Comparison of ENCODE assay signal across 16 cellular contexts in genomic region chr1:200075522-200075921, GRCh38. TPM values are rescaled to one million over a fixed set of nuclear protein-coding genes. Genes with fewer than 3 reads are reported as not detected.
A peak's percentile ranks its signal among the peaks of the same experiment; 100 is the strongest.
DNase-seq lines count a peak whose midpoint lies in the region; ATAC-seq and TF ChIP-seq lines count a peak whose summit lies in the region.
"Had no signal": no experiment of that assay in that cellular context is flagged by ENCODE, and none has a peak within 500 bp of the region (broad histone marks: within the 10 kb centered on the region; RNA-seq: fewer than 3 reads in every experiment).

No MANE protein-coding gene starts in this region.

- H2AFZ ChIP-seq in SK-N-SH (ENCODE audit: low read depth) (no peak overlapping the region), SU-DHL-6 (ENCODE audit: low read depth, low read length, severe bottlenecking) (no peak overlapping the region)

- H3K36me3 ChIP-seq in SK-N-SH (replicated peaks in 1 of 2; ENCODE audit: control insufficient read depth in 1 of 2, insufficient read depth in 2 of 2, low read length in 1 of 2) (no peaks in the 10 kb centered on the region), SU-DHL-6 (ENCODE audit: low read length) (no peaks in the 10 kb centered on the region), uterus (no peaks in the 10 kb centered on the region)
- H3K36me3 ChIP-seq: suprapubic skin had no signal

- CTCF ChIA-PET in SK-N-SH (lab: Yijun Ruan, JAX): no interaction called here

- H3K4me1 ChIP-seq in SK-N-SH (ENCODE audit: control insufficient read depth in 1 of 2, insufficient read depth in 2 of 2, low read depth in 1 of 2, low read length in 1 of 2) (no peaks in the 10 kb centered on the region), uterus (no peaks in the 10 kb centered on the region)
- H3K4me1 ChIP-seq: suprapubic skin had no signal

- intact Hi-C loops in left ventricle myocardium superior (cut with micrococcal nuclease) (no loop called here), uterus (cut with DNase I; ENCODE audit: low total_unique reads) (no loop called here)

- H3K4me3 ChIP-seq in SK-N-SH (ENCODE audit: low read depth in 2 of 2, low read length in 1 of 2) (no peak overlapping the region), SU-DHL-6 (ENCODE audit: insufficient read depth, low read length, poor library complexity, severe bottlenecking) (no peak overlapping the region), uterus (no peak overlapping the region)
- H3K4me3 ChIP-seq: suprapubic skin had no signal

- H3K27ac Mint-ChIP-seq in activated naive CD4-positive, alpha-beta T cell treated with anti-CD3 and anti-CD28 coated beads, Interleukin-2, amount 50 U/mL, for 72 hours: no peak overlapping the region
- H3K27ac Mint-ChIP-seq: memory B cell had no signal

- no peak for TF ChIP-seq CTCF in SK-N-SH (IDR thresholded peaks at IDR 0.05)
- TF ChIP-seq CTCF in SU-DHL-6 (IDR thresholded peaks at IDR 0.05; ENCODE audit: insufficient read depth, low read length, poor library complexity, severe bottlenecking): no peak
- no peak for TF ChIP-seq CTCF in uterus (IDR thresholded peaks at IDR 0.05)

- ATAC-seq in SK-N-SH treated with all-trans-retinoic acid at 6 μM for 48 hours (peak; percentile 25; the same call in 1 of the 3 replicates), left ventricle myocardium superior (peak; percentile 91)
- ATAC-seq in activated naive CD4-positive, alpha-beta T cell treated with anti-CD3 and anti-CD28 coated beads, Interleukin-2, amount 50 U/mL, for 72 hours: no peak

- no peaks in the 10 kb centered on the region for H3K36me3 Mint-ChIP-seq in activated naive CD4-positive, alpha-beta T cell treated with anti-CD3 and anti-CD28 coated beads, Interleukin-2, amount 50 U/mL, for 72 hours
- H3K36me3 Mint-ChIP-seq: memory B cell had no signal

- POLR2A ChIA-PET in SK-N-SH (lab: Yijun Ruan, JAX): no interaction called here

- no peaks in the 10 kb centered on the region for H3K9me2 ChIP-seq in SK-N-SH
- H3K9me2 ChIP-seq in SU-DHL-6 (replicated peaks; ENCODE audit: insufficient read depth, low read length): no peaks in the 10 kb centered on the region

- H3K9me3 ChIP-seq in SK-N-SH: no peaks in the 10 kb centered on the region
- H3K9me3 ChIP-seq in SU-DHL-6 (ENCODE audit: insufficient read depth, low read length): no peaks in the 10 kb centered on the region
- no peaks in the 10 kb centered on the region for H3K9me3 ChIP-seq in uterus
- H3K9me3 ChIP-seq: suprapubic skin had no signal

- WGBS in SK-N-SH (ENCODE audit: low lambda C conversion rate): 20% methylated on average over 8 of the region's 8 CpGs

- H3F3A ChIP-seq in SK-N-SH (replicated peaks; ENCODE audit: insufficient read depth) (peaks cover 4% of the 10 kb centered on the region), SU-DHL-6 (ENCODE audit: insufficient read depth) (no peaks in the 10 kb centered on the region)

- H4K20me1 ChIP-seq in SK-N-SH (ENCODE audit: insufficient read depth): no peaks in the 10 kb centered on the region
- H4K20me1 ChIP-seq in SU-DHL-6 (ENCODE audit: low read depth, low read length): no peaks in the 10 kb centered on the region

- H3K79me2 ChIP-seq in SK-N-SH (ENCODE audit: insufficient read depth): no peaks in the 10 kb centered on the region
- H3K79me2 ChIP-seq in SU-DHL-6 (ENCODE audit: insufficient read depth, low read length): no peaks in the 10 kb centered on the region

- TF ChIP-seq POLR2A in uterus (IDR thresholded peaks at IDR 0.05): no peak

- no peak overlapping the region for H3K9ac ChIP-seq in SK-N-SH
- no peak overlapping the region for H3K9ac ChIP-seq in SU-DHL-6 (ENCODE audit: low read length)

- H3K4me2 ChIP-seq in SK-N-SH (no peak overlapping the region), SU-DHL-6 (ENCODE audit: low read depth, low read length, poor library complexity, severe bottlenecking) (peak overlapping the region; percentile 6)

- no peaks in the 10 kb centered on the region for H3K9me3 Mint-ChIP-seq in activated naive CD4-positive, alpha-beta T cell treated with anti-CD3 and anti-CD28 coated beads, Interleukin-2, amount 50 U/mL, for 72 hours
- H3K9me3 Mint-ChIP-seq: memory B cell had no signal

- no peak overlapping the region for H3K27ac ChIP-seq in SK-N-SH (ENCODE audit: low read depth in 2 of 2, low read length in 1 of 2)
- no peak overlapping the region for H3K27ac ChIP-seq in SU-DHL-6 (ENCODE audit: low read depth, low read length)
- peak overlapping the region; percentile 23 to 64 for H3K27ac ChIP-seq in uterus
- H3K27ac ChIP-seq: epithelial cell of prostate, suprapubic skin had no signal

- peaks cover 29% of the 10 kb centered on the region for H3K27me3 ChIP-seq in SK-N-SH (ENCODE audit: insufficient read depth)
- no peaks in the 10 kb centered on the region for H3K27me3 ChIP-seq in SU-DHL-6 (ENCODE audit: low read length)
- no peaks in the 10 kb centered on the region for H3K27me3 ChIP-seq in uterus

- TF ChIP-seq RAD21 in SK-N-SH (IDR thresholded peaks at IDR 0.05; ENCODE audit: low read length): no peak

- TF ChIP-seq EP300 in SK-N-SH (IDR thresholded peaks at IDR 0.05; ENCODE audit: borderline replicate concordance in 1 of 2, low read depth in 1 of 2, low read length in 1 of 2): no peak

- DNase-seq in SK-N-SH (no peak), left ventricle myocardium superior (no peak), uterus (no peak), NCI-H226 (no peak)
- DNase-seq in activated effector memory CD4-positive, alpha-beta T cell treated with anti-CD3 and anti-CD28 coated beads, Interleukin-2, amount 50 U/mL, for 16 hours: no peak
- DNase-seq in activated naive CD4-positive, alpha-beta T cell treated with anti-CD3 and anti-CD28 coated beads, Interleukin-2, amount 50 U/mL, for 72 hours (ENCODE audit: low spot score in 2 of 2): no peak
- DNase-seq: activated naive CD4-positive, alpha-beta T cell treated with Interleukin-2 at 50 U/mL for 16 hours; cerebellar nuclear complex; occipital lobe; SHP77 had no signal

TF ChIP-seq in SK-N-SH treated with all-trans-retinoic acid at 6 μM for 48 hours, 23 proteins besides CTCF, POLR2A, EP300 and RAD21 (continues in another document):
- TF ChIP-seq ISL1 (CRISPR knock-in tag; IDR thresholded peaks at IDR 0.05) (no peak), OSR1 (CRISPR knock-in tag; IDR thresholded peaks at IDR 0.05) (no peak), ZC3H10 (CRISPR knock-in tag; IDR thresholded peaks at IDR 0.05) (no peak), BACH2 (CRISPR knock-in tag; IDR thresholded peaks at IDR 0.05; ENCODE audit: borderline replicate concordance) (no peak), CSDC2 (CRISPR knock-in tag; IDR thresholded peaks at IDR 0.05) (no peak), ZFP30 (CRISPR knock-in tag; IDR thresholded peaks at IDR 0.05) (no peak)

TF ChIP-seq in SK-N-SH, 30 proteins besides CTCF, POLR2A, EP300 and RAD21 (continues in another document):
- TF ChIP-seq NRF1 (IDR thresholded peaks at IDR 0.05; ENCODE audit: low read depth, low read length) (no peak), SIN3A (IDR thresholded peaks at IDR 0.05; ENCODE audit: borderline replicate concordance, low read depth, low read length) (no peak), MXI1 (IDR thresholded peaks at IDR 0.05; ENCODE audit: low read depth, low read length) (no peak), MAX (IDR thresholded peaks at IDR 0.05; ENCODE audit: low read depth) (no peak), USF1 (IDR thresholded peaks at IDR 0.05; ENCODE audit: borderline replicate concordance, low read depth) (no peak), ZBTB33 (IDR thresholded peaks at IDR 0.05; ENCODE audit: borderline replicate concordance, low read depth) (no peak)

RNA-seq across cellular contexts. Expression of gene NR5A2, which starts 48.0 kb away (rescaled TPM):
- not detected in 2 replicates for polyA plus RNA-seq in SK-N-SH (2012; rRNA removed)
- not detected in 2 replicates for polyA plus RNA-seq in SK-N-SH (2012; cell fraction: cytosol; rRNA removed)
- not detected in 2 replicates for polyA plus RNA-seq in SK-N-SH (2012; cell fraction: nucleus; rRNA removed)
- 1.7 TPM for total RNA-seq in left ventricle myocardium superior
- 10 to 100 TPM in 2 of 4 donors, 1 to 10 TPM in 2; 5.0 to 21.5 (median 11.8) TPM for total RNA-seq in uterus
- total RNA-seq in activated naive CD4-positive, alpha-beta T cell treated with anti-CD3 and anti-CD28 coated beads, Interleukin-2, amount 50 U/mL, for 72 hours: under 1 TPM in 1 of 2 donors, not detected in 1; 0.16 TPM
- total RNA-seq: activated CD8-positive, alpha-beta memory T cell treated with anti-CD3 and anti-CD28 coated beads for 36 hours had no signal

Comparison
In these comparisons a context has a peak if more than half of its experiments do, and no peak if none do; other contexts are left out.
1. ATAC-seq: peak in SK-N-SH treated with all-trans-retinoic acid at 6 μM for 48 hours (single experiment) and left ventricle myocardium superior (single experiment); none in activated naive CD4-positive, alpha-beta T cell treated with anti-CD3 and anti-CD28 coated beads, Interleukin-2, amount 50 U/mL, for 72 hours (0 of 2).
2. H3K27ac ChIP-seq: peak in uterus (2 of 2); none in SK-N-SH (0 of 2) and SU-DHL-6 (single experiment).